ENCODE assay signal across 19 cellular contexts in genomic region chr15:62753518-62754221, GRCh38.
DNase-seq lines count a peak whose midpoint lies in the region; ATAC-seq, FAIRE-seq and TF ChIP-seq lines count a peak whose summit lies in the region.
"Had no signal": no experiment of that assay in that cellular context is flagged by ENCODE, and none has a peak within 500 bp of the region (broad histone marks: within the 10 kb centered on the region; RNA-seq: fewer than 3 reads in every experiment).

No MANE protein-coding gene starts in this region.

- no peaks in the 10 kb centered on the region for H3K9me3 ChIP-seq in A549
- H3K9me3 ChIP-seq: MG63 had no signal

- 82% methylated on average over 4 of the region's 4 CpGs for WGBS in A549 (ENCODE audit: missing lambda C conversion rate)

- H3K4me3 ChIP-seq in A549 (no peak overlapping the region), epithelial cell of esophagus (ENCODE audit: low read length) (no peak overlapping the region)
- H3K4me3 ChIP-seq: K562, MG63 had no signal

- no peak for TF ChIP-seq EP300 in A549 (IDR thresholded peaks at IDR 0.05)

- no peak for TF ChIP-seq POLR2A in A549 (IDR thresholded peaks at IDR 0.05; ENCODE audit: low read length)

- H3K9me3 Mint-ChIP-seq in osteocyte (ENCODE audit: unreplicated experiment) (no peaks in the 10 kb centered on the region), progenitor cell of endocrine pancreas (ENCODE audit: low read depth) (no peaks in the 10 kb centered on the region)

- peak overlapping the region in 1 of 2 experiments; percentile 51; a peak in 3 of 6 replicates for H3K27ac ChIP-seq in A549

- POLR2A ChIA-PET in A549 (lab: Yijun Ruan, JAX), result interaction anchor here (1.0 kb wide), 1 partner anchor 11 kb away, joined by 3 read pairs; no protein-coding TSS in a partner anchor

- no peak for FAIRE-seq in A549 (lab: Jason Lieb, UNC)
- FAIRE-seq: A204.1, GM18507, GM19239, HTR-8/SVneo, K562 had no signal

- H3K4me1 ChIP-seq in A549, result peaks cover 45% of the 10 kb centered on the region

- H3K27ac Mint-ChIP-seq in osteocyte (ENCODE audit: unreplicated experiment) (peak overlapping the region; percentile 33), progenitor cell of endocrine pancreas (no peak overlapping the region)
- H3K27ac Mint-ChIP-seq: CD4-positive, CD25-positive, alpha-beta regulatory T cell had no signal

- H3K27me3 Mint-ChIP-seq in osteocyte (ENCODE audit: unreplicated experiment) (no peaks in the 10 kb centered on the region), progenitor cell of endocrine pancreas (no peaks in the 10 kb centered on the region)

- DNase-seq in A549 (ENCODE audit: low read depth in 1 of 2, low spot score in 1 of 2) (no peak), LHCN-M2 (ENCODE audit: low read depth) (peak; percentile 20), epithelial cell of esophagus (ENCODE audit: low read depth) (peak; percentile 93), osteocyte (ENCODE audit: extremely low spot score, unreplicated experiment) (no peak), NCI-H146 treated with DMSO at 0.1 percent for 48 hours (lab: John Stamatoyannopoulos, UW; ENCODE audit: unreplicated experiment) (no peak), progenitor cell of endocrine pancreas (ENCODE audit: low spot score, unreplicated experiment) (no peak)
- DNase-seq: CD4-positive, CD25-positive, alpha-beta regulatory T cell; DMS53; MG63; NCI-H1092 treated with DMSO at 0.1 percent for 48 hours; NCI-H187 treated with DMSO at 0.1 percent for 48 hours; NCI-H446 had no signal

- TF ChIP-seq CTCF in A549 (IDR thresholded peaks at IDR 0.05), result no peak
- no peak for TF ChIP-seq CTCF in epithelial cell of esophagus (IDR thresholded peaks at IDR 0.05; ENCODE audit: insufficient read depth, low read depth, low read length, missing control alignments)
- no peak for TF ChIP-seq CTCF in osteocyte (IDR thresholded peaks at IDR 0.05)
- no peak for TF ChIP-seq CTCF in progenitor cell of endocrine pancreas (IDR thresholded peaks at IDR 0.05; ENCODE audit: unreplicated experiment)

- H3K4me2 ChIP-seq in A549, result peak overlapping the region; percentile 15; the same call in 1 of the 3 replicates

- H3K36me3 Mint-ChIP-seq in osteocyte (ENCODE audit: unreplicated experiment), result peaks cover 2% of the 10 kb centered on the region
- H3K36me3 Mint-ChIP-seq in progenitor cell of endocrine pancreas (ENCODE audit: insufficient read depth), result no peaks in the 10 kb centered on the region
- H3K36me3 Mint-ChIP-seq: CD4-positive, CD25-positive, alpha-beta regulatory T cell had no signal

- H3K4me1 Mint-ChIP-seq in osteocyte (ENCODE audit: unreplicated experiment) (peaks cover 44% of the 10 kb centered on the region), progenitor cell of endocrine pancreas (ENCODE audit: low read depth) (peaks cover 29% of the 10 kb centered on the region)
- H3K4me1 Mint-ChIP-seq: CD4-positive, CD25-positive, alpha-beta regulatory T cell had no signal

- H3K4me3 Mint-ChIP-seq in osteocyte (ENCODE audit: unreplicated experiment), result no peak overlapping the region
- H3K4me3 Mint-ChIP-seq in progenitor cell of endocrine pancreas (ENCODE audit: low read depth), result no peak overlapping the region
- H3K4me3 Mint-ChIP-seq: CD4-positive, CD25-positive, alpha-beta regulatory T cell had no signal

- TF ChIP-seq RAD21 in A549 (conservative IDR thresholded peaks at IDR 0.05 in 1 of 2, IDR thresholded peaks at IDR 0.05 in 1 of 2), result no peak

- ATAC-seq in A549 (no peak), GM18511 (IDR thresholded peaks at IDR 0.05; ENCODE audit: unreplicated experiment) (no peak), GM18867 (IDR thresholded peaks at IDR 0.05; ENCODE audit: unreplicated experiment) (no peak)
- ATAC-seq: K562 had no signal

- CTCF ChIA-PET in A549 (lab: Yijun Ruan, JAX), result interaction anchor here (0.6 to 12.3 kb wide), 5 partner anchors 10 to 458 kb away, joined by 3 to 151 read pairs (median 4); no protein-coding TSS in a partner anchor

TF ChIP-seq in A549, 52 proteins besides CTCF, POLR2A, EP300 and RAD21:
- TF ChIP-seq CEBPB (IDR thresholded peaks at IDR 0.05) (peak; percentile 20 to 37; a peak in 2 of 4 replicates), ZSCAN20 (CRISPR knock-in tag; IDR thresholded peaks at IDR 0.05) (no peak), JUNB (IDR thresholded peaks at IDR 0.05) (peak; percentile 31; the same call in 1 of the 2 replicates)

Comparison
In these comparisons a context has a peak if more than half of its experiments do, and no peak if none do; other contexts are left out.
1. DNase-seq: peak in LHCN-M2 (single experiment) and epithelial cell of esophagus (single experiment); none in A549 (0 of 2), osteocyte (single experiment), NCI-H146 treated with DMSO at 0.1 percent for 48 hours (single experiment) and progenitor cell of endocrine pancreas (single experiment).